Comparison of ENCODE assay signal across 20 cellular contexts in genomic region chr2:16335606-16335930, GRCh38.
"Had no signal": no experiment of that assay in that cellular context is flagged by ENCODE, and none has a peak within 500 bp of the region (broad histone marks: within the 10 kb centered on the region; RNA-seq: fewer than 3 reads in every experiment).

No MANE protein-coding gene starts in this region.

- H3K4me3 Mint-ChIP-seq: IgD-negative memory B cell had no signal

- DNase-seq: Kasumi-1, MM.1S, NCI-H1092 treated with DMSO at 0.1 percent for 48 hours, NCI-H1436, NCI-H187, NCI-H2029, NCI-H2081 treated with DMSO at 0.1 percent for 48 hours, NCI-H2171, NCI-H226, NCI-H446, NCI-H510A, NCI-H524 treated with DMSO at 0.1 percent for 48 hours, NCI-H69, NCI-H774, Right ventricle myocardium superior, RPMI8226 had no signal

- H3K9ac ChIP-seq: KMS-11 had no signal

- H3K4me1 Mint-ChIP-seq: IgD-negative memory B cell had no signal

- H3K4me3 ChIP-seq: K562 had no signal

- ATAC-seq: K562 had no signal

- H3K27ac Mint-ChIP-seq: IgD-negative memory B cell had no signal

- H3K4me2 ChIP-seq: KMS-11 had no signal

- H3K36me3 Mint-ChIP-seq: IgD-negative memory B cell had no signal

- H3K27ac ChIP-seq: HL-60, KMS-11 had no signal

- H3K27me3 Mint-ChIP-seq: IgD-negative memory B cell had no signal
